Comparison of ENCODE assay signal across 7 cellular contexts in genomic region chr12:52069410-52070242, GRCh38. TPM values are rescaled to one million over a fixed set of nuclear protein-coding genes. Genes with fewer than 3 reads are reported as not detected.
DNase-seq lines count a peak whose midpoint lies in the region; ATAC-seq, FAIRE-seq and TF ChIP-seq lines count a peak whose summit lies in the region.

ATG101 (plus strand) TSS chr12:52069978; CDS start chr12:52073651, 3,673 bp downstream.

- no peaks in the 10 kb centered on the region for H3K36me3 ChIP-seq in hepatocyte (replicated peaks; ENCODE audit: insufficient read depth, low read depth)

- H3K4me3 ChIP-seq in astrocyte of the cerebellum (ENCODE audit: low read depth, low read length) = peak within 1 kb of the TSS; percentile 98
- peak within 1 kb of the TSS; percentile 95 for H3K4me3 ChIP-seq in hepatocyte

- no peaks in the 10 kb centered on the region for H3K9me2 ChIP-seq in hepatocyte (replicated peaks; ENCODE audit: insufficient read depth)

- peak within 1 kb of the TSS; percentile 71 for H3K4me2 ChIP-seq in hepatocyte

- peak within 1 kb of the TSS; percentile 91 for H3K27ac ChIP-seq in hepatocyte

- peaks cover 12% of the 10 kb centered on the region for H3K27me3 ChIP-seq in hepatocyte

- DNase-seq in GM18507 (ENCODE audit: extremely low spot score, insufficient read length, low read depth) (peak; percentile 94), NCI-H2029 (lab: John Stamatoyannopoulos, UW) (peak; percentile 89), T-helper 22 cell (ENCODE audit: low read depth) (peak; percentile 78), astrocyte of the cerebellum (ENCODE audit: low read depth) (peak; percentile 92), hepatocyte (ENCODE audit: low spot score) (peak; percentile 96), renal cortical epithelial cell (ENCODE audit: low read depth) (peak; percentile 81)

- FAIRE-seq in GM18507 (lab: Jason Lieb, UNC) = peak; percentile 97

- peak; percentile 94 for ATAC-seq in HG02981 (IDR thresholded peaks at IDR 0.05; ENCODE audit: unreplicated experiment)

- in situ Hi-C loops in astrocyte of the cerebellum (cut with HindIII; ENCODE audit: low sequenced_read_pairs) = no loop called here

- TF ChIP-seq CTCF in astrocyte of the cerebellum (IDR thresholded peaks at IDR 0.05; ENCODE audit: low read depth, low read length, missing control alignments) (peak; percentile 78), hepatocyte (IDR thresholded peaks at IDR 0.05; ENCODE audit: poor library complexity) (peak; percentile 67)

- no peaks in the 10 kb centered on the region for H3K9me3 ChIP-seq in hepatocyte (ENCODE audit: low read depth)

- peaks cover 21% of the 10 kb centered on the region for H4K20me1 ChIP-seq in hepatocyte (ENCODE audit: insufficient read depth, poor library complexity, severe bottlenecking)

- WGBS in hepatocyte (ENCODE audit: low lambda C conversion rate, missing lambda C conversion rate) = 3% methylated on average over 64 of the region's 66 CpGs

- peaks cover 8% of the 10 kb centered on the region for H3K4me1 ChIP-seq in hepatocyte (ENCODE audit: insufficient read depth)

- peaks cover 46% of the 10 kb centered on the region for H3K79me2 ChIP-seq in hepatocyte

- peak within 1 kb of the TSS; percentile 47 for H2AFZ ChIP-seq in hepatocyte

RNA-seq across cellular contexts. Expression of gene ATG101, which starts in this region (rescaled TPM):
- total RNA-seq in hepatocyte (55.9 and 61.6 TPM in 2 replicates), renal cortical epithelial cell (59.6 and 113 TPM in 2 replicates)
- polyA plus RNA-seq in hepatocyte = 52.0 and 57.7 TPM in 2 replicates

Comparison
In these comparisons a context has a peak if more than half of its experiments do, and no peak if none do; other contexts are left out.
1. Peak in every context shown above with its lines: DNase-seq, ATAC-seq, H3K4me3 ChIP-seq and H3K27ac ChIP-seq.